Comparison of ENCODE assay signal across 8 cellular contexts in the genomic region with DNA sequence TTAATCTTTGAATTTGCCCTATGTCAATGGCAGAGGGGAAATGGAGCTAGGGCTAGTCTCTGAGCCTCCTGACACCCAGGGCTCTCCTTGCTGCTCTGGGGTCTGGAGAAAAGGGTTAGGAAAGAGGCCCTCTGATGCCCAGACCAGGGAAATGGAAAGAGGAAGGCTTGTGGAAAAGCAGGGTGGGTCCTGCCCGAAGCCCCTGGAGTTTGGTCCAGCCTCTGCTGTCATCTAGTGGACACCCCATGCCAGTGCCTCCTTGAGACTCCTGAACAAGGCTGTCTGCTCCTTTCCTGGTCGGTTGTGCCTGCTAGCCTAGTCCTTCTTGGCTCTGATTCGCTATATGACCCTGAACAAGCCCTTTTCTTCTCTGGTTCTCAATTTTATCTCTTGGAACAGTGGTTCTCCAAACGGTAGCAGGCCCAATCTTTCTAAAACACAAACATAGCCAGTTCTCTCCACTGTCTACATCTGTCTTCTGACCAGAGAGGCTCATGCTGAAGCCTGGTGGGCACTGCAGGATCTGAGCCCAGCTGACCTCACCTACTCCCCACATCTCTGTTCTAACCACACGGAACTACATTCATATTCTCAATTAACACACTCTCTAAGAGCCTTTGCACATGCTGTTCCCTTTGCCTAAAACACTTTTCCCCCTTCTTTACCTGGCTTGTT. TPM values are rescaled to one million over a fixed set of nuclear protein-coding genes. Genes with fewer than 3 reads are reported as not detected.
A peak's percentile ranks its signal among the peaks of the same experiment; 100 is the strongest.
DNase-seq lines count a peak whose midpoint lies in the region; ATAC-seq, FAIRE-seq and TF ChIP-seq lines count a peak whose summit lies in the region.

No MANE protein-coding gene starts in this region.

- no peaks in the 10 kb centered on the region for H3K9me1 ChIP-seq in keratinocyte (ENCODE audit: control insufficient read depth, extremely low read depth, insufficient read depth, low read length)

- H3K27me3 ChIP-seq in keratinocyte (ENCODE audit: control insufficient read depth, extremely low read depth, insufficient read depth, low read length) (no peaks in the 10 kb centered on the region), spleen (replicated peaks in 1 of 7) (no peaks in the 10 kb centered on the region)

- peaks cover 4% of the 10 kb centered on the region for H3K4me1 ChIP-seq in keratinocyte (ENCODE audit: control insufficient read depth, extremely low read depth, insufficient read depth, low read length)
- H3K4me1 ChIP-seq in spleen = peaks cover 0 to 17% (median 5%) of the 10 kb centered on the region in 6 donors

- no peak overlapping the region for H3K4me3 ChIP-seq in keratinocyte (ENCODE audit: control insufficient read depth in 2 of 3, extremely low read depth in 1 of 3, insufficient read depth in 2 of 3, low read depth in 1 of 3, low read length in 3 of 3)
- no peak overlapping the region for H3K4me3 ChIP-seq in spleen

- peak; percentile 96 to 100 (median 99) for TF ChIP-seq CTCF in keratinocyte (optimal IDR thresholded peaks at IDR 0.05 in 1 of 3, IDR thresholded peaks at IDR 0.05 in 1 of 3, conservative IDR thresholded peaks at IDR 0.05 in 1 of 3; ENCODE audit: extremely low read depth in 1 of 3, insufficient read depth in 2 of 3, low read length in 3 of 3)
- peak; percentile 55 to 80 (median 74) for TF ChIP-seq CTCF in spleen (IDR thresholded peaks at IDR 0.05 in 8 of 11, conservative IDR thresholded peaks at IDR 0.05 in 3 of 11)

- no peak overlapping the region for H3K4me2 ChIP-seq in keratinocyte (ENCODE audit: control insufficient read depth, extremely low read depth, insufficient read depth, low read depth, low read length)

- dilution Hi-C loops in keratinocyte (cut with MboI; ENCODE audit: extremely low pct_ligation_motif_present, low sequenced_read_pairs) = no loop called here

- TF ChIP-seq POLR2A in spleen (IDR thresholded peaks at IDR 0.05) (no peak), GM12892 (IDR thresholded peaks at IDR 0.05; ENCODE audit: low read depth, low read length) (no peak)

- H4K20me1 ChIP-seq in keratinocyte (ENCODE audit: control insufficient read depth, extremely low read depth, insufficient read depth, low read length) = no peaks in the 10 kb centered on the region

- ATAC-seq in GM18870 (IDR thresholded peaks at IDR 0.05; ENCODE audit: unreplicated experiment) = no peak

- intact Hi-C loops in spleen (cut with DNase I; ENCODE audit: low total_unique reads) = no loop called here

- H2AFZ ChIP-seq in keratinocyte (ENCODE audit: control insufficient read depth, low read length) = peak overlapping the region; percentile 71

- WGBS in spleen, 5 donors = 17 to 25% (median 18%) methylated on average over 5 of the region's 5 CpGs

- H3K36me3 ChIP-seq in keratinocyte (ENCODE audit: control insufficient read depth in 2 of 2, extremely low read depth in 1 of 2, insufficient read depth in 2 of 2, low read length in 2 of 2) (no peaks in the 10 kb centered on the region), spleen (no peaks in the 10 kb centered on the region)

- H3K9me3 ChIP-seq in keratinocyte (ENCODE audit: control insufficient read depth, low read depth, low read length) (no peaks in the 10 kb centered on the region), spleen (peaks cover 0 to 19% (median 0%) of the 10 kb centered on the region in 8 donors)

- DNase-seq in GM04504 (ENCODE audit: low read depth) = peak; percentile 50
- peak; percentile 71 for DNase-seq in NCI-H1105 (lab: John Stamatoyannopoulos, UW)
- DNase-seq in SKM-1 (lab: John Stamatoyannopoulos, UW; ENCODE audit: unreplicated experiment) = peak; percentile 24
- DNase-seq in central memory CD4-positive, alpha-beta T cell = peak; percentile 8
- no peak for DNase-seq in keratinocyte (ENCODE audit: low read depth, low spot score)
- no peak for DNase-seq in spleen
- DNase-seq in GM12892 (ENCODE audit: insufficient read length) = no peak

- H3K9ac ChIP-seq in keratinocyte (ENCODE audit: control insufficient read depth, extremely low read depth, insufficient read depth, low read length) = no peak overlapping the region

- no peak overlapping the region for H3K27ac ChIP-seq in keratinocyte (ENCODE audit: control insufficient read depth, insufficient read depth, low read length)
- no peak overlapping the region for H3K27ac ChIP-seq in spleen

- peak; percentile 98 for FAIRE-seq in keratinocyte (lab: Jason Lieb, UNC)
- no peak for FAIRE-seq in GM12892 (lab: Jason Lieb, UNC)

- H3K79me2 ChIP-seq in keratinocyte (ENCODE audit: control insufficient read depth, insufficient read depth, low read length) = no peaks in the 10 kb centered on the region

RNA-seq across cellular contexts. Expression of a gene that starts 8.8 kb away (rescaled TPM):
- 0.37 to 0.39 TPM (median 0.38 TPM) in 3 replicates for polyA plus RNA-seq in keratinocyte
- 0.70 TPM for polyA plus RNA-seq in keratinocyte (2011; ENCODE audit: low read depth)
- polyA plus RNA-seq in keratinocyte (2011; cell fraction: cytosol; rRNA removed) = 0.11 and 0.12 TPM in 2 replicates
- 0.34 and 0.53 TPM in 2 replicates for polyA plus RNA-seq in keratinocyte (2011; cell fraction: nucleus; rRNA removed)
- 0.44 and 2.1 TPM in 2 replicates for polyA plus RNA-seq in keratinocyte (2012; ENCODE audit: low replicate concordance)
- polyA minus RNA-seq in keratinocyte = 0.46 to 0.59 TPM in 2 of 3 replicates, not detected in the other
- not detected for polyA minus RNA-seq in keratinocyte (2011; cell fraction: cytosol; rRNA and poly(A)+ RNA removed)
- 0.21 TPM in 1 of 2 replicates, not detected in the other for polyA minus RNA-seq in keratinocyte (2011; cell fraction: nucleus; rRNA and poly(A)+ RNA removed)
- not detected for total RNA-seq in spleen
- not detected for polyA plus RNA-seq in spleen
- not detected for polyA plus RNA-seq in GM12892 (2012; ENCODE audit: missing spikeins)

RNA-seq across cellular contexts. Expression of a gene that starts 10.9 kb away (rescaled TPM):
- polyA plus RNA-seq in keratinocyte (35.1 to 44.3 TPM (median 35.4 TPM) in 3 replicates), spleen (10 to 100 TPM; 12.4 to 19.3 (median 12.5) TPM)
- polyA plus RNA-seq in keratinocyte (2011; ENCODE audit: low read depth) = 14.5 TPM
- polyA plus RNA-seq in keratinocyte (2011; cell fraction: cytosol; rRNA removed) = 28.0 and 37.6 TPM in 2 replicates
- 40.4 and 40.6 TPM in 2 replicates for polyA plus RNA-seq in keratinocyte (2011; cell fraction: nucleus; rRNA removed)
- 21.1 and 36.6 TPM in 2 replicates for polyA plus RNA-seq in keratinocyte (2012; ENCODE audit: low replicate concordance)
- 19.9 to 33.9 TPM (median 27.0 TPM) in 3 replicates for polyA minus RNA-seq in keratinocyte
- 20.1 TPM for polyA minus RNA-seq in keratinocyte (2011; cell fraction: cytosol; rRNA and poly(A)+ RNA removed)
- polyA minus RNA-seq in keratinocyte (2011; cell fraction: nucleus; rRNA and poly(A)+ RNA removed) = 17.8 and 25.9 TPM in 2 replicates
- 10 to 100 TPM; 22.6 to 28.5 (median 25.7) TPM for total RNA-seq in spleen
- 19.1 TPM for polyA plus RNA-seq in GM12892 (2012; ENCODE audit: missing spikeins)

RNA-seq across cellular contexts. Expression of a gene that starts 26.3 kb away (rescaled TPM):
- polyA plus RNA-seq in keratinocyte (0.14 to 0.26 TPM (median 0.22 TPM) in 3 replicates), spleen (under 1 TPM; 0.14 to 0.51 (median 0.33) TPM)
- polyA plus RNA-seq in keratinocyte (2011; ENCODE audit: low read depth) = 0.56 TPM
- 0.09 and 0.27 TPM in 2 replicates for polyA plus RNA-seq in keratinocyte (2011; cell fraction: cytosol; rRNA removed)
- polyA plus RNA-seq in keratinocyte (2011; cell fraction: nucleus; rRNA removed) = 0.69 and 0.95 TPM in 2 replicates
- 0.46 and 0.72 TPM in 2 replicates for polyA plus RNA-seq in keratinocyte (2012; ENCODE audit: low replicate concordance)
- 0.33 to 1.8 TPM in 2 of 3 replicates, not detected in the other for polyA minus RNA-seq in keratinocyte
- polyA minus RNA-seq in keratinocyte (2011; cell fraction: cytosol; rRNA and poly(A)+ RNA removed) = not detected
- 0.32 TPM in 1 of 2 replicates, not detected in the other for polyA minus RNA-seq in keratinocyte (2011; cell fraction: nucleus; rRNA and poly(A)+ RNA removed)
- under 1 TPM in 5 of 7 donors, not detected in 2; 0.23 to 0.87 (median 0.60) TPM for total RNA-seq in spleen
- polyA plus RNA-seq in GM12892 (2012; ENCODE audit: missing spikeins) = not detected

RNA-seq across cellular contexts. Expression of a gene that starts 41.7 kb away (rescaled TPM):
- polyA plus RNA-seq in keratinocyte = 9.1 to 27.7 TPM (median 16.3 TPM) in 3 replicates
- polyA plus RNA-seq in keratinocyte (2011; ENCODE audit: low read depth) = 2.0 TPM
- polyA plus RNA-seq in keratinocyte (2011; cell fraction: cytosol; rRNA removed) = 15.6 and 62.0 TPM in 2 replicates
- 21.0 and 31.3 TPM in 2 replicates for polyA plus RNA-seq in keratinocyte (2011; cell fraction: nucleus; rRNA removed)
- 20.2 and 23.6 TPM in 2 replicates for polyA plus RNA-seq in keratinocyte (2012; ENCODE audit: low replicate concordance)
- 2.7 to 13.0 TPM (median 4.8 TPM) in 3 replicates for polyA minus RNA-seq in keratinocyte
- polyA minus RNA-seq in keratinocyte (2011; cell fraction: cytosol; rRNA and poly(A)+ RNA removed) = 29.4 TPM
- 9.5 and 10.3 TPM in 2 replicates for polyA minus RNA-seq in keratinocyte (2011; cell fraction: nucleus; rRNA and poly(A)+ RNA removed)
- total RNA-seq in spleen = 10 to 100 TPM; 47.0 to 74.4 (median 66.7) TPM
- polyA plus RNA-seq in spleen = 100 to 1,000 TPM; 119 to 151 (median 138) TPM
- 4.0 TPM for polyA plus RNA-seq in GM12892 (2012; ENCODE audit: missing spikeins)

Comparison
In these comparisons a context has a peak if more than half of its experiments do, and no peak if none do; other contexts are left out.
1. DNase-seq: peak in GM04504 (single experiment), NCI-H1105 (single experiment), SKM-1 (single experiment) and central memory CD4-positive, alpha-beta T cell (single experiment); none in keratinocyte (single experiment), spleen (single experiment) and GM12892 (single experiment).